Comparison of ENCODE assay signal across 8 cellular contexts in genomic region chr2:44315945-44316344, GRCh38. TPM values are rescaled to one million over a fixed set of nuclear protein-coding genes. Genes with fewer than 3 reads are reported as not detected.
"Had no signal": no experiment of that assay in that cellular context is flagged by ENCODE, and none has a peak within 500 bp of the region (broad histone marks: within the 10 kb centered on the region; RNA-seq: fewer than 3 reads in every experiment).

No MANE protein-coding gene starts in this region.

- H3K9ac ChIP-seq: GM23248 had no signal

- H3K4me3 Mint-ChIP-seq: IgD-negative memory B cell had no signal

- H3K4me1 Mint-ChIP-seq: IgD-negative memory B cell had no signal

- H3K4me1 ChIP-seq: HAP-1 had no signal

- H3K4me3 ChIP-seq: GM23248, HAP-1 had no signal

- FAIRE-seq: HTR-8/SVneo had no signal

- DNase-seq: GM23248, GOT3, H7, KBM-7 had no signal

- H3K27ac Mint-ChIP-seq: IgD-negative memory B cell had no signal

- H3K27ac ChIP-seq: GM23248 had no signal

- H2AFZ ChIP-seq: GM23248 had no signal

- ATAC-seq: HCT116 had no signal

- H3K27me3 Mint-ChIP-seq: IgD-negative memory B cell had no signal

RNA-seq across cellular contexts. Expression of gene SLC3A1, which starts 40.7 kb away (rescaled TPM):
- total RNA-seq: GM23248, H7 had no signal
